Comparison of ENCODE assay signal across 22 cellular contexts in genomic region chr11:47591764-47592163, GRCh38. TPM values are rescaled to one million over a fixed set of nuclear protein-coding genes. Genes with fewer than 3 reads are reported as not detected.
DNase-seq lines count a peak whose midpoint lies in the region; ATAC-seq and TF ChIP-seq lines count a peak whose summit lies in the region.
"Had no signal": no experiment of that assay in that cellular context is flagged by ENCODE, and none has a peak within 500 bp of the region (broad histone marks: within the 10 kb centered on the region; RNA-seq: fewer than 3 reads in every experiment).

No MANE protein-coding gene starts in this region.

- WGBS in spleen, 5 donors = 15 to 27% (median 20%) methylated on average over 4 to 7 of the region's 7 CpGs

- peaks cover 37% of the 10 kb centered on the region for H3K27me3 Mint-ChIP-seq in activated CD8-positive, alpha-beta memory T cell treated with anti-CD3 and anti-CD28 coated beads, Interleukin-2, amount 10 ng/mL, durations not matched to agents 7 days and 5 days

- H3K9me3 ChIP-seq in spleen = no peaks in the 10 kb centered on the region
- H3K9me3 ChIP-seq: A549 had no signal

- H3K4me1 ChIP-seq in spleen = peaks cover 0 to 46% (median 18%) of the 10 kb centered on the region in 6 donors

- intact Hi-C loops in dorsolateral prefrontal cortex (cut with DNase I) = no loop called here
- intact Hi-C loops in spleen (cut with DNase I; ENCODE audit: low total_unique reads) = no loop called here

- no peaks in the 10 kb centered on the region for H3K36me3 ChIP-seq in spleen

- no peaks in the 10 kb centered on the region for H3K9me3 Mint-ChIP-seq in activated CD8-positive, alpha-beta memory T cell treated with anti-CD3 and anti-CD28 coated beads, Interleukin-2, amount 10 ng/mL, durations not matched to agents 7 days and 5 days (ENCODE audit: low read depth)
- H3K9me3 Mint-ChIP-seq: activated T-cell treated with anti-CD3 and anti-CD28 coated beads, Interleukin-2, amount 50 U/mL, for 72 hours; CD8-positive, alpha-beta T cell had no signal

- H3K4me1 Mint-ChIP-seq in activated CD8-positive, alpha-beta memory T cell treated with anti-CD3 and anti-CD28 coated beads, Interleukin-2, amount 10 ng/mL, durations not matched to agents 7 days and 5 days = peaks cover 26% of the 10 kb centered on the region

- peak overlapping the region in 3 of 59 donors; percentile 11 to 67 (median 23) for H3K4me3 ChIP-seq in dorsolateral prefrontal cortex
- no peak overlapping the region for H3K4me3 ChIP-seq in spleen
- H3K4me3 ChIP-seq: A549, lung had no signal

- CTCF ChIA-PET in activated CD8-positive, alpha-beta memory T cell treated with anti-CD3 and anti-CD28 coated beads, Interleukin-2, amount 10 ng/mL, durations not matched to agents 7 days and 5 days (lab: Charles Lee) = interaction anchor here (0.6 kb wide), 1 partner anchor 386 kb away, joined by 3 read pairs; no protein-coding TSS in a partner anchor

- in situ Hi-C loops in GM13976 (cut with MboI; ENCODE audit: low sequenced_read_pairs, unreplicated experiment) = no loop called here

- H3K27me3 ChIP-seq in dorsolateral prefrontal cortex = peaks cover 0 to 4% (median 0%) of the 10 kb centered on the region in 45 donors
- H3K27me3 ChIP-seq in spleen (replicated peaks in 1 of 7) = peaks cover 0 to 56% (median 25%) of the 10 kb centered on the region in 7 donors

- no peak for TF ChIP-seq CTCF in dorsolateral prefrontal cortex (IDR thresholded peaks at IDR 0.05 in 54 of 56, conservative IDR thresholded peaks at IDR 0.05 in 2 of 56; ENCODE audit: low read depth in 1 of 56, partially characterized antibody in 56 of 56)
- no peak for TF ChIP-seq CTCF in spleen (IDR thresholded peaks at IDR 0.05 in 8 of 11, conservative IDR thresholded peaks at IDR 0.05 in 3 of 11)
- TF ChIP-seq CTCF in GM13976 (IDR thresholded peaks at IDR 0.05; ENCODE audit: borderline replicate concordance, control extremely low read depth, extremely low read depth, insufficient read depth, missing control alignments) = no peak

- no peak for TF ChIP-seq POLR2A in spleen (IDR thresholded peaks at IDR 0.05)

- no peak overlapping the region for H3K4me3 Mint-ChIP-seq in activated CD8-positive, alpha-beta memory T cell treated with anti-CD3 and anti-CD28 coated beads, Interleukin-2, amount 10 ng/mL, durations not matched to agents 7 days and 5 days
- H3K4me3 Mint-ChIP-seq: activated T-cell treated with anti-CD3 and anti-CD28 coated beads, Interleukin-2, amount 50 U/mL, for 72 hours; CD8-positive, alpha-beta T cell had no signal

- peak overlapping the region; percentile 19 for H3K27ac Mint-ChIP-seq in activated CD8-positive, alpha-beta memory T cell treated with anti-CD3 and anti-CD28 coated beads, Interleukin-2, amount 10 ng/mL, durations not matched to agents 7 days and 5 days
- H3K27ac Mint-ChIP-seq: activated T-cell treated with anti-CD3 and anti-CD28 coated beads, Interleukin-2, amount 50 U/mL, for 72 hours; CD8-positive, alpha-beta T cell had no signal

- no peaks in the 10 kb centered on the region for H3K36me3 Mint-ChIP-seq in activated CD8-positive, alpha-beta memory T cell treated with anti-CD3 and anti-CD28 coated beads, Interleukin-2, amount 10 ng/mL, durations not matched to agents 7 days and 5 days
- H3K36me3 Mint-ChIP-seq: CD8-positive, alpha-beta T cell had no signal

- DNase-seq in activated CD8-positive, alpha-beta memory T cell treated with anti-CD3 and anti-CD28 coated beads, Interleukin-2, amount 10 ng/mL, durations not matched to agents 7 days and 5 days = no peak
- no peak for DNase-seq in activated CD8-positive, alpha-beta memory T cell treated with anti-CD3 and anti-CD28 coated beads, Interleukin-2, amount 50 U/mL, for 4 hours
- DNase-seq in MV-4-11 (lab: John Stamatoyannopoulos, UW) (peak; percentile 86), dorsolateral prefrontal cortex (no peak), spleen (peak; percentile 29), mesenteric fat pad (ENCODE audit: low spot score) (no peak), NCI-H187 treated with DMSO at 0.1 percent for 48 hours (lab: John Stamatoyannopoulos, UW) (no peak), GM13976 (ENCODE audit: low spot score) (no peak)
- DNase-seq: activated CD4-positive, alpha-beta T cell treated with anti-CD3 and anti-CD28 coated beads, Interleukin-2, amount 50 U/mL, for 4 hours; activated T-cell treated with anti-CD3 and anti-CD28 coated beads, Interleukin-2, amount 50 U/mL, for 72 hours; amniotic stem cell; CD8-positive, alpha-beta T cell; NCI-H146; NCI-H510A treated with DMSO at 0.1 percent for 48 hours; right cardiac atrium; stimulated activated CD4-positive, alpha-beta T cell treated with anti-CD3 and anti-CD28 coated beads, Interleukin-2, amount 100 ng/mL, for 48 hours had no signal

- ATAC-seq in activated CD8-positive, alpha-beta memory T cell treated with anti-CD3 and anti-CD28 coated beads, Interleukin-2, amount 10 ng/mL, durations not matched to agents 7 days and 5 days = no peak
- ATAC-seq: activated T-cell treated with anti-CD3 and anti-CD28 coated beads, Interleukin-2, amount 50 U/mL, for 72 hours; CD8-positive, alpha-beta T cell; HCT116; right cardiac atrium had no signal

- H3K27ac ChIP-seq in dorsolateral prefrontal cortex (peak overlapping the region in 37 of 59 donors; percentile 3 to 90 (median 60)), spleen (no peak overlapping the region)
- H3K27ac ChIP-seq: A549 had no signal

RNA-seq across cellular contexts. Expression of gene C1QTNF4, which starts 2.4 kb away (rescaled TPM):
- under 1 TPM in 1 of 2 experiments, not detected in 1; 0.23 TPM for total RNA-seq in activated CD8-positive, alpha-beta memory T cell treated with anti-CD3 and anti-CD28 coated beads, Interleukin-2, amount 10 ng/mL, durations not matched to agents 7 days and 5 days
- 10 to 100 TPM; 23.7 to 93.5 (median 63.9) TPM for total RNA-seq in dorsolateral prefrontal cortex
- 1 to 10 TPM in 2 of 7 donors, under 1 TPM in 5; 0.41 to 2.5 (median 0.93) TPM for total RNA-seq in spleen
- polyA plus RNA-seq in spleen = 1 to 10 TPM; 1.6 to 1.9 (median 1.8) TPM
- 1.1 TPM for total RNA-seq in mesenteric fat pad
- total RNA-seq: SK-MEL-5 had no signal
- polyA plus RNA-seq: A549 had no signal

RNA-seq across cellular contexts. Expression of gene FAM180B, which starts 5.3 kb away (rescaled TPM):
- total RNA-seq in activated CD8-positive, alpha-beta memory T cell treated with anti-CD3 and anti-CD28 coated beads, Interleukin-2, amount 10 ng/mL, durations not matched to agents 7 days and 5 days = under 1 TPM in 1 of 2 experiments, not detected in 1; 0.21 TPM
- total RNA-seq in dorsolateral prefrontal cortex (1 to 10 TPM in 3 of 120 experiments, under 1 TPM in 43, not detected in 74; 0.29 to 1.2 (median 0.50) TPM), spleen (not detected), mesenteric fat pad (0.55 TPM)
- polyA plus RNA-seq in spleen = under 1 TPM in 2 of 3 donors, not detected in 1; 0.07 to 0.22 TPM
- total RNA-seq: cerebellum, epithelial cell of proximal tubule had no signal
- polyA plus RNA-seq: A549 had no signal

RNA-seq across cellular contexts. Expression of gene NDUFS3, which starts 12.9 kb away (rescaled TPM):
- total RNA-seq in activated CD8-positive, alpha-beta memory T cell treated with anti-CD3 and anti-CD28 coated beads, Interleukin-2, amount 10 ng/mL, durations not matched to agents 7 days and 5 days = 100 to 1,000 TPM; 110 to 127 TPM
- 100 to 1,000 TPM in 100 of 120 experiments, 10 to 100 TPM in 20; 59.7 to 172 (median 126) TPM for total RNA-seq in dorsolateral prefrontal cortex
- total RNA-seq in spleen = 10 to 100 TPM; 53.1 to 76.7 (median 68.5) TPM
- polyA plus RNA-seq in spleen = 100 to 1,000 TPM; 122 to 141 (median 137) TPM
- 72.8 TPM for total RNA-seq in mesenteric fat pad

RNA-seq across cellular contexts. Expression of gene KBTBD4, which starts 13.0 kb away (rescaled TPM):
- total RNA-seq in activated CD8-positive, alpha-beta memory T cell treated with anti-CD3 and anti-CD28 coated beads, Interleukin-2, amount 10 ng/mL, durations not matched to agents 7 days and 5 days = 10 to 100 TPM; 17.7 to 19.0 TPM
- total RNA-seq in dorsolateral prefrontal cortex (10 to 100 TPM; 12.8 to 27.9 (median 19.6) TPM), spleen (10 to 100 TPM; 14.3 to 22.4 (median 19.4) TPM), mesenteric fat pad (12.6 TPM)
- 10 to 100 TPM in 1 of 3 donors, 1 to 10 TPM in 2; 8.7 to 13.3 (median 9.7) TPM for polyA plus RNA-seq in spleen

RNA-seq across cellular contexts. Expression of gene PTPMT1, which starts 26.4 kb away (rescaled TPM):
- 10 to 100 TPM; 48.4 to 50.2 TPM for total RNA-seq in activated CD8-positive, alpha-beta memory T cell treated with anti-CD3 and anti-CD28 coated beads, Interleukin-2, amount 10 ng/mL, durations not matched to agents 7 days and 5 days
- total RNA-seq in dorsolateral prefrontal cortex (10 to 100 TPM; 21.5 to 52.5 (median 36.6) TPM), spleen (100 to 1,000 TPM in 1 of 7 donors, 10 to 100 TPM in 6; 26.1 to 101 (median 30.6) TPM), mesenteric fat pad (50.7 TPM)
- polyA plus RNA-seq in spleen = 10 to 100 TPM; 40.9 to 55.2 (median 47.4) TPM

Comparison
In these comparisons a context has a peak if more than half of its experiments do, and no peak if none do; other contexts are left out.
1. DNase-seq: peak in MV-4-11 (single experiment) and spleen (single experiment); none in activated CD8-positive, alpha-beta memory T cell treated with anti-CD3 and anti-CD28 coated beads, Interleukin-2, amount 10 ng/mL, durations not matched to agents 7 days and 5 days (single experiment), activated CD8-positive, alpha-beta memory T cell treated with anti-CD3 and anti-CD28 coated beads, Interleukin-2, amount 50 U/mL, for 4 hours (single experiment), dorsolateral prefrontal cortex (0 of 10), mesenteric fat pad (single experiment), NCI-H187 treated with DMSO at 0.1 percent for 48 hours (single experiment) and GM13976 (single experiment).
2. H3K27ac ChIP-seq: peak in dorsolateral prefrontal cortex (37 of 59); none in spleen (0 of 8).
3. RNA of gene C1QTNF4, which starts 2.4 kb away (total RNA-seq): 23.7 to 93.5 TPM in dorsolateral prefrontal cortex; 1.1 TPM in mesenteric fat pad (single experiment), 0.41 to 2.5 TPM in spleen and 0.23 TPM in activated CD8-positive, alpha-beta memory T cell treated with anti-CD3 and anti-CD28 coated beads, Interleukin-2, amount 10 ng/mL, durations not matched to agents 7 days and 5 days; every median in the first group is over 4 times any median in the second.